Comparison of ENCODE assay signal across 8 cellular contexts in genomic region chr7:66204822-66205735, GRCh38. TPM values are rescaled to one million over a fixed set of nuclear protein-coding genes. Genes with fewer than 3 reads are reported as not detected.
A peak's percentile ranks its signal among the peaks of the same experiment; 100 is the strongest.
DNase-seq lines count a peak whose midpoint lies in the region; ATAC-seq and TF ChIP-seq lines count a peak whose summit lies in the region.

Gene TPST1, plus strand, starts transcription at chr7:66205334. Its CDS starts 35,092 bp downstream, at chr7:66240426.

- no peaks in the 10 kb centered on the region for H4K20me1 ChIP-seq in PC-3 (ENCODE audit: low read length)

- no peaks in the 10 kb centered on the region for H3K9me2 ChIP-seq in PC-3 (replicated peaks; ENCODE audit: low read length)

- TF ChIP-seq POLR2A in esophagus muscularis mucosa (IDR thresholded peaks at IDR 0.05; ENCODE audit: low read depth), result peak; percentile 76

- H3K9me3 Mint-ChIP-seq in IgD-negative memory B cell, result no peaks in the 10 kb centered on the region
- no peaks in the 10 kb centered on the region for H3K9me3 Mint-ChIP-seq in activated T-cell treated with anti-CD3 and anti-CD28 coated beads, Interleukin-2, amount 50 U/mL, for 72 hours

- H3K27me3 Mint-ChIP-seq in IgD-negative memory B cell, result peaks cover 8% of the 10 kb centered on the region
- H3K27me3 Mint-ChIP-seq in activated T-cell treated with anti-CD3 and anti-CD28 coated beads, Interleukin-2, amount 50 U/mL, for 72 hours (ENCODE audit: low read depth), result no peaks in the 10 kb centered on the region

- H3K4me3 Mint-ChIP-seq in IgD-negative memory B cell, result peak within 1 kb of the TSS; percentile 89 to 97 (median 92)
- peak within 1 kb of the TSS; percentile 84 to 97 for H3K4me3 Mint-ChIP-seq in activated T-cell treated with anti-CD3 and anti-CD28 coated beads, Interleukin-2, amount 50 U/mL, for 72 hours

- peak within 1 kb of the TSS; percentile 78 to 94 (median 88) for H3K27ac Mint-ChIP-seq in IgD-negative memory B cell
- peak within 1 kb of the TSS; percentile 93 for H3K27ac Mint-ChIP-seq in activated T-cell treated with anti-CD3 and anti-CD28 coated beads, Interleukin-2, amount 50 U/mL, for 72 hours

- no peaks in the 10 kb centered on the region for H3K36me3 Mint-ChIP-seq in IgD-negative memory B cell
- peaks cover 4 to 5% of the 10 kb centered on the region in 2 donors for H3K36me3 Mint-ChIP-seq in activated T-cell treated with anti-CD3 and anti-CD28 coated beads, Interleukin-2, amount 50 U/mL, for 72 hours (ENCODE audit: insufficient read depth in 2 of 2)

- CTCF ChIA-PET in PC-3 (lab: Charles Lee), result interaction anchor here (1.1 kb wide), 1 partner anchor 289 kb away, joined by 5 read pairs; no protein-coding TSS in a partner anchor

- TF ChIP-seq CTCF in PC-3 (conservative IDR thresholded peaks at IDR 0.05; ENCODE audit: low read depth, low read length) (peak; percentile 50), esophagus muscularis mucosa (IDR thresholded peaks at IDR 0.05) (peak; percentile 29 to 65 (median 41))

- WGBS in esophagus muscularis mucosa, result under 1% methylated on average over 25 of the region's 89 CpGs

- TF ChIP-seq EP300 in esophagus muscularis mucosa (IDR thresholded peaks at IDR 0.05), result no peak

- H3K4me2 ChIP-seq in PC-3 (ENCODE audit: low read length), result peak within 1 kb of the TSS; percentile 86

- H3K4me1 Mint-ChIP-seq in IgD-negative memory B cell, result peaks cover 26 to 38% (median 30%) of the 10 kb centered on the region in 3 donors
- peaks cover 37% of the 10 kb centered on the region for H3K4me1 Mint-ChIP-seq in activated T-cell treated with anti-CD3 and anti-CD28 coated beads, Interleukin-2, amount 50 U/mL, for 72 hours (ENCODE audit: low read depth)

- H3K4me1 ChIP-seq in PC-3 (ENCODE audit: insufficient read depth, low read length) (peaks cover 7% of the 10 kb centered on the region), esophagus muscularis mucosa (peaks cover 6 to 37% (median 28%) of the 10 kb centered on the region in 4 donors), muscle layer of duodenum (ENCODE audit: control insufficient read depth in 1 of 2, insufficient read depth in 2 of 2, low read length in 2 of 2) (peaks cover 0 to 13% of the 10 kb centered on the region in 2 donors)

- DNase-seq in DMS153 (lab: John Stamatoyannopoulos, UW) (peak; percentile 74), PC-3 (peak; percentile 85), esophagus muscularis mucosa (ENCODE audit: extremely low spot score) (peak; percentile 94)
- DNase-seq in activated T-cell treated with anti-CD3 and anti-CD28 coated beads, Interleukin-2, amount 50 U/mL, for 72 hours, result peak; percentile 87
- DNase-seq in stimulated activated CD8-positive, alpha-beta memory T cell treated with anti-CD3 and anti-CD28 coated beads, Interleukin-7, amount 100 ng/mL, for 24 hours (ENCODE audit: low read depth), result peak; percentile 56

- peak within 1 kb of the TSS; percentile 62 for H3K9ac ChIP-seq in PC-3 (ENCODE audit: low read length)

- H3K4me3 ChIP-seq in PC-3 (ENCODE audit: low read length) (peak within 1 kb of the TSS; percentile 71), esophagus muscularis mucosa (peak within 1 kb of the TSS; percentile 74 to 97 (median 92)), muscle layer of duodenum (ENCODE audit: low read depth in 1 of 2, low read length in 2 of 2) (peak within 1 kb of the TSS; percentile 71 to 97)

- H2AFZ ChIP-seq in PC-3 (ENCODE audit: low read length), result peak within 1 kb of the TSS; percentile 94

- no peaks in the 10 kb centered on the region for H3K9me3 ChIP-seq in PC-3 (ENCODE audit: low read length)
- H3K9me3 ChIP-seq in esophagus muscularis mucosa, result no peaks in the 10 kb centered on the region
- H3K9me3 ChIP-seq in muscle layer of duodenum (ENCODE audit: control insufficient read depth in 1 of 2, low read length in 2 of 2), result no peaks in the 10 kb centered on the region

- H3K27me3 ChIP-seq in PC-3 (ENCODE audit: low read length) (no peaks in the 10 kb centered on the region), esophagus muscularis mucosa (no peaks in the 10 kb centered on the region), muscle layer of duodenum (ENCODE audit: low read depth, low read length) (no peaks in the 10 kb centered on the region)

- ATAC-seq in GM21529 (IDR thresholded peaks at IDR 0.05; ENCODE audit: unreplicated experiment), result peak; percentile 93
- ATAC-seq in PC-3, result peak; percentile 94
- ATAC-seq in activated T-cell treated with anti-CD3 and anti-CD28 coated beads, Interleukin-2, amount 50 U/mL, for 72 hours (replicated peaks in 1 of 2), result peak; percentile 94 to 95

- peaks cover 12% of the 10 kb centered on the region for H3K79me2 ChIP-seq in PC-3 (ENCODE audit: low read length)

- BruUV-seq in PC-3 (replicated peaks; lab: Mats Ljungman, UMichigan), result no TSS peak

- no peak within 1 kb of the TSS for H3K27ac ChIP-seq in PC-3 (ENCODE audit: low read length)
- H3K27ac ChIP-seq in esophagus muscularis mucosa (replicated peaks in 1 of 4), result peak within 1 kb of the TSS; percentile 62 to 83 (median 77)
- H3K27ac ChIP-seq in muscle layer of duodenum (ENCODE audit: low read length), result peak within 1 kb of the TSS; percentile 19

- POLR2A ChIA-PET in PC-3 (lab: Charles Lee; ENCODE audit: unreplicated experiment), result interaction anchor here (0.6 kb wide), 4 partner anchors 9 to 425 kb away, joined by 3 to 4 read pairs (median 3); no protein-coding TSS in a partner anchor

- no peaks in the 10 kb centered on the region for H3F3A ChIP-seq in PC-3 (ENCODE audit: low read length, unreplicated experiment)

- H3K36me3 ChIP-seq in PC-3 (ENCODE audit: low read depth, low read length) (no peaks in the 10 kb centered on the region), esophagus muscularis mucosa (no peaks in the 10 kb centered on the region), muscle layer of duodenum (ENCODE audit: control insufficient read depth in 1 of 2, insufficient read depth in 2 of 2, low read length in 2 of 2) (peaks cover 0 to 6% of the 10 kb centered on the region in 2 donors)

- intact Hi-C loops in PC-3 (cut with micrococcal nuclease), result loop anchor here (10.0 kb wide), 1 partner anchor 170 kb away; no protein-coding TSS in a partner anchor
- intact Hi-C loops in esophagus muscularis mucosa (cut with DNase I), result loop anchor here (2.0 to 10.0 kb wide), 2 partner anchors 64 to 210 kb away; no protein-coding TSS in a partner anchor

RNA-seq across cellular contexts. Expression of gene TPST1, which starts in this region (rescaled TPM):
- polyA plus RNA-seq in IgD-negative memory B cell, result 4.5 TPM
- total RNA-seq in PC-3 (2014; rRNA removed) (12.7 and 14.4 TPM in 2 replicates), esophagus muscularis mucosa (10 to 100 TPM in 3 of 4 donors, 1 to 10 TPM in 1; 9.6 to 22.4 (median 14.4) TPM)
- 1 to 10 TPM; 2.1 to 2.3 TPM for total RNA-seq in activated T-cell treated with anti-CD3 and anti-CD28 coated beads, Interleukin-2, amount 50 U/mL, for 72 hours
